8 cellular contexts compared by ENCODE assay signal in the genomic region with DNA sequence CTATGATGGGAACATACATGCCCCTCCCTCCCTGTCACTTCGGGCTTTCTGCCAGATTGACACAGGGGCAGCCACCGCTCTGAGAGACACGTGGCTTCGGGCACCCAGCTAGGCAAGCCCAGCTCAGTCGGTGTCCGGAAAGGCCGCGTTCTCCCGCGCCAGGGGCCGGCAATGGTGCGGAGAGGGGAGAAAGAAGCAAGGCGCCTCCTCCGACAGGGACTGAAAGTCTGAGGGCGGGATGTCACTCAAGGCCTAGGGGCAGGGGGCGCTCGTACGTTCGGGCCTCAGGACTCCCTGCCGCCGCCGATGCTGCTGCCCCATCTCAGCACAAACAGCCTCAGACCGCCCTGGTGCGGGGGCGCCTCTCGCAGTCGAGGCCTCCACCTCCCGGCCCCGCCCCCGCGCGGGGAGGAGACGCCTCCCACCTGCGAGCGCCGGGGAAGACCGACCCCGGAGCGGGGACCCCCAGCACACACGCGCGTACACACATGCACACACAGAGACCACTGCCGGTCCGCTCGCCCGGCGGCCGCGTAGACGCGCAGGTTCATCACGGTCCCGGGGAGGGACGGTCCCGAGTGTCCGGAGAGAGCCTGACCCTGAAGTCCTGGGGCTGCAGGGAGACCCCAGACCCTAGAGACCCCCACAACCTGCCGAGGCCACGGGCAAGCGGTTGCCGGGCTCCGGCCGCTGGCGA. TPM values are rescaled to one million over a fixed set of nuclear protein-coding genes. Genes with fewer than 3 reads are reported as not detected.
DNase-seq lines count a peak whose midpoint lies in the region; ATAC-seq lines count a peak whose summit lies in the region.

No MANE protein-coding gene starts in this region.

- peaks cover 4% of the 10 kb centered on the region for H3K4me1 ChIP-seq in right cardiac atrium (ENCODE audit: control insufficient read depth, insufficient read depth, low read length)

- peak overlapping the region; percentile 17 for H3K4me3 ChIP-seq in right cardiac atrium (ENCODE audit: low read length)

- H3K9me3 ChIP-seq in right cardiac atrium (ENCODE audit: control insufficient read depth, low read length), result no peaks in the 10 kb centered on the region

- H3K27me3 ChIP-seq in right cardiac atrium (ENCODE audit: control insufficient read depth, insufficient read depth), result no peaks in the 10 kb centered on the region

- WGBS in right cardiac atrium, result under 1% methylated on average over 63 of the region's 63 CpGs

- H3K27ac ChIP-seq in right cardiac atrium (ENCODE audit: low read length), result no peak overlapping the region

- DNase-seq in ELR (ENCODE audit: low read depth) (peak; percentile 43), NCI-H1694 treated with DMSO at 0.1 percent for 48 hours (lab: John Stamatoyannopoulos, UW) (peak; percentile 32), activated T-cell treated with anti-CD3 and anti-CD28 coated beads for 4 hours (peak; percentile 45), right cardiac atrium (peak in 1 of 3 donors; percentile 51), CD1c-positive myeloid dendritic cell (ENCODE audit: extremely low spot score) (no peak)
- DNase-seq in stimulated activated CD4-positive, alpha-beta T cell treated with anti-CD3 and anti-CD28 coated beads, Interleukin-1b, Interleukin-23, amount 100 ng/mL, for 4 hours (ENCODE audit: low read depth in 2 of 2), result peak; percentile 42 to 46

- intact Hi-C loops in right cardiac atrium (cut with DNase I), result loop anchor here in 1 of 4 donors (10.0 kb wide), 1 partner anchor 369 kb away; no protein-coding TSS in a partner anchor

- ATAC-seq in right cardiac atrium (no peak), GM18870 (IDR thresholded peaks at IDR 0.05; ENCODE audit: unreplicated experiment) (no peak), HG02852 (IDR thresholded peaks at IDR 0.05; ENCODE audit: unreplicated experiment) (no peak)

RNA-seq across cellular contexts. Expression of gene GRM4, which starts 1.9 kb away (rescaled TPM):
- not detected for total RNA-seq in right cardiac atrium
- polyA plus RNA-seq in right cardiac atrium, result not detected
